In genomic region chr4:100095729-100096595, GRCh38 we compare ENCODE assay signal across 8 cellular contexts.
A peak's percentile ranks its signal among the peaks of the same experiment; 100 is the strongest.
DNase-seq lines count a peak whose midpoint lies in the region; ATAC-seq lines count a peak whose summit lies in the region.

No MANE protein-coding gene starts in this region.

- ATAC-seq in GM18861 (IDR thresholded peaks at IDR 0.05; ENCODE audit: unreplicated experiment) (peak; percentile 90), HG03060 (IDR thresholded peaks at IDR 0.05; ENCODE audit: low read depth, unreplicated experiment) (peak; percentile 83)

- DNase-seq in AG20443 (ENCODE audit: low spot score) (peak; percentile 75), NCI-H2227 treated with DMSO at 0.1 percent for 48 hours (lab: John Stamatoyannopoulos, UW) (peak; percentile 48), dermis blood vessel endothelial cell (peak; percentile 76), lung microvascular endothelial cell (ENCODE audit: low read depth in 2 of 2) (peak; percentile 65 to 72)
- peak; percentile 52 to 54 for DNase-seq in activated CD4-positive, alpha-beta T cell treated with anti-CD3 and anti-CD28 coated beads for 4 hours
- DNase-seq in stimulated activated CD8-positive, alpha-beta memory T cell treated with anti-CD3 and anti-CD28 coated beads, Interleukin-4, amount 100 ng/mL, for 24 hours (ENCODE audit: low read depth), result peak; percentile 20

Comparison
In these comparisons a context has a peak if more than half of its experiments do, and no peak if none do; other contexts are left out.
1. Peak in every context shown above with its lines: DNase-seq and ATAC-seq.
2. DNase-seq: peak in every context shown above with its lines; median percentile 76 in dermis blood vessel endothelial cell; 75 in AG20443; 68 in lung microvascular endothelial cell; 53 in activated CD4-positive, alpha-beta T cell treated with anti-CD3 and anti-CD28 coated beads for 4 hours; 48 in NCI-H2227 treated with DMSO at 0.1 percent for 48 hours; 20 in stimulated activated CD8-positive, alpha-beta memory T cell treated with anti-CD3 and anti-CD28 coated beads, Interleukin-4, amount 100 ng/mL, for 24 hours.